Comparison of ENCODE assay signal across 11 cellular contexts in genomic region chr15:31341501-31342195, GRCh38. TPM values are rescaled to one million over a fixed set of nuclear protein-coding genes. Genes with fewer than 3 reads are reported as not detected.
A peak's percentile ranks its signal among the peaks of the same experiment; 100 is the strongest.
DNase-seq lines count a peak whose midpoint lies in the region; ATAC-seq and TF ChIP-seq lines count a peak whose summit lies in the region.
"Had no signal": no experiment of that assay in that cellular context is flagged by ENCODE, and none has a peak within 500 bp of the region (broad histone marks: within the 10 kb centered on the region; RNA-seq: fewer than 3 reads in every experiment).

No MANE protein-coding gene starts in this region.

- peaks cover 23 to 100% (median 77%) of the 10 kb centered on the region in 3 donors for H3K4me1 ChIP-seq in gastroesophageal sphincter
- peaks cover 96% of the 10 kb centered on the region for H3K4me1 ChIP-seq in thymus (ENCODE audit: control insufficient read depth, insufficient read depth, low read length)
- peaks cover 4 to 6% of the 10 kb centered on the region in 2 donors for H3K4me1 ChIP-seq in neuronal stem cell (ENCODE audit: control insufficient read depth in 2 of 2, insufficient read depth in 1 of 2, low read depth in 1 of 2, low read length in 2 of 2)

- H3K36me3 ChIP-seq in gastroesophageal sphincter (no peaks in the 10 kb centered on the region), thymus (ENCODE audit: control insufficient read depth, insufficient read depth) (peaks cover 50% of the 10 kb centered on the region), neuronal stem cell (replicated peaks in 1 of 2; ENCODE audit: control insufficient read depth in 2 of 2, insufficient read depth in 2 of 2, low read length in 2 of 2) (no peaks in the 10 kb centered on the region)

- ATAC-seq in T-cell (replicated peaks in 1 of 4) (peak in 1 of 4 experiments; percentile 21), gastroesophageal sphincter (no peak), HG03442 (IDR thresholded peaks at IDR 0.05; ENCODE audit: unreplicated experiment) (no peak), GM19328 (IDR thresholded peaks at IDR 0.05; ENCODE audit: unreplicated experiment) (no peak)

- H3K4me1 Mint-ChIP-seq in T-cell, result peaks cover 98 to 100% (median 100%) of the 10 kb centered on the region in 3 donors

- no peak overlapping the region for H3K4ac ChIP-seq in neuronal stem cell (ENCODE audit: low read length)

- H2BK120ac ChIP-seq in neuronal stem cell (ENCODE audit: low read depth, low read length), result no peak overlapping the region

- H3K27ac ChIP-seq in gastroesophageal sphincter (peak overlapping the region in 3 of 4 donors; percentile 15 to 86 (median 73)), thymus (ENCODE audit: low read depth) (peak overlapping the region; percentile 1), neuronal stem cell (replicated peaks; ENCODE audit: low read length) (no peak overlapping the region)

- no peak overlapping the region for H4K91ac ChIP-seq in neuronal stem cell (ENCODE audit: low read depth, low read length, poor library complexity)

- H3K9me3 ChIP-seq in gastroesophageal sphincter (no peaks in the 10 kb centered on the region), thymus (ENCODE audit: control insufficient read depth) (no peaks in the 10 kb centered on the region), neuronal stem cell (replicated peaks in 1 of 2; ENCODE audit: control insufficient read depth in 2 of 2, insufficient read depth in 1 of 2, low read depth in 1 of 2, low read length in 2 of 2) (no peaks in the 10 kb centered on the region)

- peaks cover 12% of the 10 kb centered on the region for H3K79me1 ChIP-seq in neuronal stem cell (ENCODE audit: low read depth, low read length)

- no peak overlapping the region for H2BK12ac ChIP-seq in neuronal stem cell (ENCODE audit: low read length)

- H3K27ac Mint-ChIP-seq in T-cell, result peak overlapping the region; percentile 96 to 98

- H2AK5ac ChIP-seq in neuronal stem cell (ENCODE audit: low read depth, low read length), result no peak overlapping the region

- no peaks in the 10 kb centered on the region for H3K27me3 Mint-ChIP-seq in T-cell

- H3K36me3 Mint-ChIP-seq in T-cell, result no peaks in the 10 kb centered on the region

- WGBS in gastroesophageal sphincter (ENCODE audit: low coverage in 1 of 2), 2 donors, result no CpG with 5 or more reads among the region's 4 CpGs
- WGBS in thymus, result 82% methylated on average over 4 of the region's 4 CpGs
- WGBS in neuronal stem cell (ENCODE audit: extremely low coverage in 2 of 2, insufficient read length in 2 of 2, insufficient replicate concordance in 1 of 2), 2 donors, result no CpG with 5 or more reads among the region's 4 CpGs

- no peak overlapping the region for H3K9ac ChIP-seq in neuronal stem cell (ENCODE audit: low read depth, low read length, poor library complexity)

- H3K18ac ChIP-seq in neuronal stem cell (ENCODE audit: low read length), result no peak overlapping the region

- CTCF ChIA-PET in T-cell (lab: Charles Lee), result interaction anchor here in 1 of 2 donors (2.3 kb wide), 1 partner anchor 13 kb away, joined by 7 read pairs; no protein-coding TSS in a partner anchor

- H2BK5ac ChIP-seq in neuronal stem cell (ENCODE audit: low read length), result no peak overlapping the region

- no peaks in the 10 kb centered on the region for H3K9me3 Mint-ChIP-seq in T-cell

- no peak overlapping the region for H4K8ac ChIP-seq in neuronal stem cell (ENCODE audit: low read depth, low read length)

- H3K23ac ChIP-seq in neuronal stem cell (ENCODE audit: low read depth, low read length, poor library complexity), result no peak overlapping the region

- no peak for TF ChIP-seq EP300 in gastroesophageal sphincter (IDR thresholded peaks at IDR 0.05)

- no peak for TF ChIP-seq POLR2A in gastroesophageal sphincter (IDR thresholded peaks at IDR 0.05)

- DNase-seq in activated gamma-delta T cell treated with Interleukin-2 at 50 U/mL for 16 hours (peak; percentile 36), activated gamma-delta T cell (lab: John Stamatoyannopoulos, UW) (no peak), T-cell (peak in 4 of 34 experiments; percentile 26 to 50 (median 45)), neuronal stem cell (ENCODE audit: low spot score) (no peak)
- DNase-seq: activated CD4-positive, CD25-positive, alpha-beta regulatory T cell treated with anti-CD3 and anti-CD28 coated beads, Interleukin-2, amount 50 U/mL, for 72 hours; NCI-H1048; stimulated activated CD8-positive, alpha-beta memory T cell treated with anti-CD3 and anti-CD28 coated beads, Interleukin-4, amount 100 ng/mL, for 48 hours had no signal

- TF ChIP-seq CTCF in gastroesophageal sphincter (IDR thresholded peaks at IDR 0.05), result no peak

- no peak overlapping the region for H3K4me2 ChIP-seq in neuronal stem cell (ENCODE audit: insufficient read depth, low read length, poor library complexity, severe bottlenecking)

- H2AFZ ChIP-seq in neuronal stem cell (ENCODE audit: low read length), result no peak overlapping the region

- no peak overlapping the region for H3K14ac ChIP-seq in neuronal stem cell (ENCODE audit: low read length)

- H3K4me3 Mint-ChIP-seq in T-cell, result peak overlapping the region; percentile 6 to 94 (median 71)

- H2BK15ac ChIP-seq in neuronal stem cell (ENCODE audit: low read length), result no peak overlapping the region

- POLR2A ChIA-PET in T-cell (lab: Charles Lee), result interaction anchor here in 1 of 2 donors (0.7 kb wide), 1 partner anchor 92 kb away, joined by 7 read pairs; no protein-coding TSS in a partner anchor

- no peaks in the 10 kb centered on the region for H3K27me3 ChIP-seq in gastroesophageal sphincter
- H3K27me3 ChIP-seq in thymus (ENCODE audit: control insufficient read depth, insufficient read depth), result no peaks in the 10 kb centered on the region
- H3K27me3 ChIP-seq in neuronal stem cell (ENCODE audit: control insufficient read depth in 3 of 3, insufficient read depth in 3 of 3, low read depth in 1 of 3, low read length in 3 of 3), result no peaks in the 10 kb centered on the region

- no peak overlapping the region for H3K4me3 ChIP-seq in gastroesophageal sphincter
- no peak overlapping the region for H3K4me3 ChIP-seq in thymus (ENCODE audit: low read length)
- no peak overlapping the region for H3K4me3 ChIP-seq in neuronal stem cell (ENCODE audit: low read length in 2 of 2)

RNA-seq across cellular contexts. Expression of gene KLF13, which starts 15.0 kb away (rescaled TPM):
- total RNA-seq in T-cell, result 100 to 1,000 TPM; 218 to 327 (median 288) TPM
- total RNA-seq in gastroesophageal sphincter, result 100 to 1,000 TPM in 1 of 4 donors, 10 to 100 TPM in 3; 49.7 to 106 (median 76.1) TPM
- polyA plus RNA-seq in thymus, result 107 TPM
- 42.9 TPM for polyA plus RNA-seq in neuronal stem cell (2013, experiment 1 of 2)
- 42.1 TPM for polyA plus RNA-seq in neuronal stem cell (2013, experiment 2 of 2)
